8 cellular contexts compared by ENCODE assay signal in genomic region chr1:167715653-167716302, GRCh38. TPM values are rescaled to one million over a fixed set of nuclear protein-coding genes. Genes with fewer than 3 reads are reported as not detected.
DNase-seq lines count a peak whose midpoint lies in the region; ATAC-seq and TF ChIP-seq lines count a peak whose summit lies in the region.

No MANE protein-coding gene starts in this region.

- in situ Hi-C loops in astrocyte of the spinal cord (cut with HindIII; ENCODE audit: low sequenced_read_pairs): loop anchor here (25.0 kb wide), 1 partner anchor 222 kb away; the partner anchor contains the start of genes DCAF6 and MPC2

- H3K4me3 ChIP-seq in astrocyte of the spinal cord (ENCODE audit: low read depth, low read length) (peak overlapping the region; percentile 79), lower leg skin (ENCODE audit: low read depth, poor library complexity, severe bottlenecking) (peak overlapping the region; percentile 29), urinary bladder (ENCODE audit: low read depth, low read length) (peak overlapping the region; percentile 35)

- 1% methylated on average over 13 of the region's 13 CpGs for WGBS in lower leg skin, 2 donors
- under 1% methylated on average over 13 of the region's 13 CpGs for WGBS in urinary bladder

- DNase-seq in astrocyte of the spinal cord (ENCODE audit: low read depth, low spot score): peak; percentile 31
- no peak for DNase-seq in lower leg skin (ENCODE audit: low spot score in 2 of 2)
- no peak for DNase-seq in SK-N-DZ (ENCODE audit: low spot score)

- TF ChIP-seq CTCF in astrocyte of the spinal cord (IDR thresholded peaks at IDR 0.05; ENCODE audit: low read depth, low read length) (no peak), lower leg skin (IDR thresholded peaks at IDR 0.05) (no peak)

- H3K27ac ChIP-seq in urinary bladder (ENCODE audit: low read depth): no peak overlapping the region

- no peak for TF ChIP-seq POLR2A in lower leg skin (IDR thresholded peaks at IDR 0.05)

- ATAC-seq in GM18498 (IDR thresholded peaks at IDR 0.05; ENCODE audit: unreplicated experiment) (peak; percentile 1), HG03469 (IDR thresholded peaks at IDR 0.05; ENCODE audit: unreplicated experiment) (peak; percentile 3), GM21825 (IDR thresholded peaks at IDR 0.05; ENCODE audit: unreplicated experiment) (no peak), GM18520 (IDR thresholded peaks at IDR 0.05; ENCODE audit: unreplicated experiment) (no peak)

- no peaks in the 10 kb centered on the region for H3K36me3 ChIP-seq in urinary bladder (ENCODE audit: insufficient read depth)

- intact Hi-C loops in lower leg skin (cut with DNase I; ENCODE audit: low total_unique reads): no loop called here

- H3K4me1 ChIP-seq in urinary bladder (ENCODE audit: insufficient read depth): no peaks in the 10 kb centered on the region

RNA-seq across cellular contexts. Expression of gene MPZL1, which starts 6.0 kb away (rescaled TPM):
- total RNA-seq in lower leg skin (10 to 100 TPM; 24.9 to 54.6 (median 30.9) TPM), urinary bladder (154 TPM)
- polyA plus RNA-seq in urinary bladder: 79.4 TPM
- polyA plus RNA-seq in SK-N-DZ (2014; cell fraction: cytosol; rRNA removed): 85.4 and 92.6 TPM in 2 replicates
- polyA plus RNA-seq in SK-N-DZ (2014; cell fraction: nucleus; rRNA removed): 39.3 and 41.9 TPM in 2 replicates

Comparison
In these comparisons a context has a peak if more than half of its experiments do, and no peak if none do; other contexts are left out.
1. ATAC-seq: peak in GM18498 (single experiment) and HG03469 (single experiment); none in GM21825 (single experiment) and GM18520 (single experiment).
2. H3K4me3 ChIP-seq: peak in every context shown above with its lines; median percentile 79 in astrocyte of the spinal cord; 35 in urinary bladder; 29 in lower leg skin.